24 cellular contexts compared by ENCODE assay signal in the genomic region with DNA sequence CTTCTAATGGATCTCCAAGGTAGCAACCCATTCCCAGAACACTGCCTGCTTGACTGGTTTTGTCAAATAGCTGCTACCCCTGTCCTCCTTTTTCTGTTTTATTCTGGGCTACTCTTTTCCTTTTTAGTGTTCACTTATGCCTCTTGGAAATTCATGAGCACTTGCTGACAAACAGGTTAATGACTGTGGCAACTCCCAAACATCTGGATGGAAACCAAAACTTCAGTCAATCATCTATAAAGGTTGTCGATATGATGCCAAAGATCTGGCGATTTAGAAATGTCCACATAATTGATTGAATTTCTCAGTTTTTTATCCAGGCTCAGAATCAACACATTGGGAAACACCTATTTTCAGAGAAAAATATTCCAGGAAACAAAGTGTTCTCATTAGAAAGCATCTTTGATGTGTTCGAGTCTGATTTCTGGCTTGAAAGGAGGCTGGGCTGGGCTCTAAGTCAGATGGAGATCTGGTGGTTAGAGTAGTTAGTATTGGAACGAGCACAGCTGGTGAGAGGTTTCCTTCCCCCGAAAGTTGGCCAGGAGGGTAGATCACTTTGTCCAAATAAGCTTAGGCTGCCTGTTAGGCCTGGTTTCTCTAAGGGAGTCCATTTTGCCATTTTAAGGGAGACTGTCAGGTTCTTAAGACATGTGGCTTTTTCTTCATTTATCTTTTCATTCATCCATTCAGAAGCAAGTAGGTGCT. TPM values are rescaled to one million over a fixed set of nuclear protein-coding genes. Genes with fewer than 3 reads are reported as not detected.
DNase-seq lines count a peak whose midpoint lies in the region; ATAC-seq, FAIRE-seq and TF ChIP-seq lines count a peak whose summit lies in the region.
"Had no signal": no experiment of that assay in that cellular context is flagged by ENCODE, and none has a peak within 500 bp of the region (broad histone marks: within the 10 kb centered on the region; RNA-seq: fewer than 3 reads in every experiment).

No MANE protein-coding gene starts in this region.

- DNase-seq in right lobe of liver (no peak), HepG2 (ENCODE audit: low spot score) (no peak), left lobe of liver (ENCODE audit: low spot score) (no peak), renal cortical epithelial cell (ENCODE audit: low read depth) (peak; percentile 55), hepatocyte (ENCODE audit: low spot score) (no peak), COR-L47 (lab: John Stamatoyannopoulos, UW) (no peak)
- DNase-seq: AML-193; CD4-positive, alpha-beta T cell; CD8-positive, alpha-beta T cell; DMS 273 treated with DMSO at 0.1 percent for 48 hours; DMS153; DMS53; DMS79; GF-D8 had no signal

- in situ Hi-C loops in HepG2 (cut with HindIII; ENCODE audit: extremely low pct_ligation_motif_present, low pct_unique_long_range_greater_than_20kb) = no loop called here

- peak in 3 of 4 donors; percentile 30 to 58 (median 51) for ATAC-seq in right lobe of liver
- ATAC-seq in HepG2 = no peak
- ATAC-seq in left lobe of liver = peak; percentile 36
- ATAC-seq: A549; CD8-positive, alpha-beta T cell had no signal

- WGBS in right lobe of liver (ENCODE audit: insufficient coverage, low coverage, low lambda C conversion rate, missing lambda C conversion rate) = 12% methylated on average over 5 of the region's 5 CpGs
- WGBS in HepG2 (ENCODE audit: low lambda C conversion rate) = 18% methylated on average over 4 of the region's 5 CpGs
- WGBS in hepatocyte (ENCODE audit: low lambda C conversion rate, missing lambda C conversion rate) = 81% methylated on average over 5 of the region's 5 CpGs

- no peaks in the 10 kb centered on the region for H3K9me2 ChIP-seq in hepatocyte (replicated peaks; ENCODE audit: insufficient read depth)

- TF ChIP-seq CTCF in right lobe of liver (IDR thresholded peaks at IDR 0.05) (no peak), HepG2 (CRISPR knock-in tag; IDR thresholded peaks at IDR 0.05) (no peak), hepatocyte (IDR thresholded peaks at IDR 0.05; ENCODE audit: poor library complexity) (no peak)

- no peaks in the 10 kb centered on the region for H3K79me2 ChIP-seq in HepG2 (ENCODE audit: insufficient read depth, low read length)
- H3K79me2 ChIP-seq in hepatocyte = no peaks in the 10 kb centered on the region

- H3K36me3 ChIP-seq in right lobe of liver (no peaks in the 10 kb centered on the region), HepG2 (replicated peaks in 1 of 2; ENCODE audit: control insufficient read depth in 1 of 2, insufficient read depth in 2 of 2, low read length in 2 of 2) (no peaks in the 10 kb centered on the region), hepatocyte (replicated peaks; ENCODE audit: insufficient read depth, low read depth) (no peaks in the 10 kb centered on the region)
- H3K36me3 ChIP-seq: BLaER1 treated with 17β-estradiol and CSF1 and Interleukin-3, amounts not matched to agents 10 nM and 100 nM had no signal

- TF ChIP-seq EP300 in HepG2 (IDR thresholded peaks at IDR 0.05; ENCODE audit: low read depth in 2 of 2, low read length in 2 of 2) (no peak), HepG2 (CRISPR knock-in tag; IDR thresholded peaks at IDR 0.05; ENCODE audit: borderline replicate concordance) (no peak)

- no peak for TF ChIP-seq RAD21 in HepG2 (CRISPR knock-in tag; IDR thresholded peaks at IDR 0.05)

- H2AFZ ChIP-seq in HepG2 (ENCODE audit: low read length) (no peak overlapping the region), hepatocyte (no peak overlapping the region)

- no TSS peak for BruUV-seq in HepG2 (replicated peaks; lab: Mats Ljungman, UMichigan)

- H3K9ac ChIP-seq in HepG2 (ENCODE audit: insufficient read depth, low read depth, low read length) = no peak overlapping the region
- H3K9ac ChIP-seq: BLaER1 treated with 17β-estradiol and CSF1 and Interleukin-3, amounts not matched to agents 10 nM and 100 nM had no signal

- H3K27ac ChIP-seq in right lobe of liver = no peak overlapping the region
- no peak overlapping the region for H3K27ac ChIP-seq in HepG2 (ENCODE audit: extremely low read length, insufficient read depth, low read length)
- no peak overlapping the region for H3K27ac ChIP-seq in hepatocyte
- H3K27ac ChIP-seq: 22Rv1; A549; BLaER1 treated with 17β-estradiol and CSF1 and Interleukin-3, amounts not matched to agents 10 nM and 100 nM; C4-2B had no signal

- no peaks in the 10 kb centered on the region for H3K27me3 ChIP-seq in right lobe of liver
- peaks cover 5 to 38% of the 10 kb centered on the region in 2 experiments; a peak in 4 of 5 replicates for H3K27me3 ChIP-seq in HepG2 (ENCODE audit: control insufficient read depth in 1 of 2, insufficient read depth in 2 of 2, low read length in 2 of 2)
- H3K27me3 ChIP-seq in hepatocyte = peaks cover 90% of the 10 kb centered on the region

- H3K4me2 ChIP-seq in HepG2 (ENCODE audit: low read depth, low read length) (no peak overlapping the region), hepatocyte (no peak overlapping the region)
- H3K4me2 ChIP-seq: A549; BLaER1 treated with 17β-estradiol and CSF1 and Interleukin-3, amounts not matched to agents 10 nM and 100 nM had no signal

- TF ChIP-seq POLR2A in right lobe of liver (IDR thresholded peaks at IDR 0.05) (no peak), HepG2 (IDR thresholded peaks at IDR 0.05; ENCODE audit: insufficient read depth in 1 of 2, low read depth in 2 of 2, low read length in 2 of 2) (no peak)

- FAIRE-seq in HepG2 (lab: Jason Lieb, UNC) = no peak
- FAIRE-seq: A549, G401.6, GM12891, GM19239 had no signal

- H3K4me1 ChIP-seq in right lobe of liver (peaks cover 0 to 7% (median 2%) of the 10 kb centered on the region in 4 donors), HepG2 (ENCODE audit: insufficient read depth, low read length) (no peaks in the 10 kb centered on the region), hepatocyte (ENCODE audit: insufficient read depth) (no peaks in the 10 kb centered on the region)
- H3K4me1 ChIP-seq: A549; BLaER1 treated with 17β-estradiol and CSF1 and Interleukin-3, amounts not matched to agents 10 nM and 100 nM had no signal

- H4K20me1 ChIP-seq in HepG2 (ENCODE audit: insufficient read depth, low read length) (no peaks in the 10 kb centered on the region), hepatocyte (ENCODE audit: insufficient read depth, poor library complexity, severe bottlenecking) (no peaks in the 10 kb centered on the region)
- H4K20me1 ChIP-seq: BLaER1 treated with 17β-estradiol and CSF1 and Interleukin-3, amounts not matched to agents 10 nM and 100 nM had no signal

- H3K9me3 ChIP-seq in right lobe of liver = no peaks in the 10 kb centered on the region
- H3K9me3 ChIP-seq in HepG2 (ENCODE audit: low read length) = no peaks in the 10 kb centered on the region
- no peaks in the 10 kb centered on the region for H3K9me3 ChIP-seq in hepatocyte (ENCODE audit: low read depth)
- H3K9me3 ChIP-seq: A549; BLaER1 treated with 17β-estradiol and CSF1 and Interleukin-3, amounts not matched to agents 10 nM and 100 nM had no signal

- CTCF ChIA-PET in HepG2 (lab: Yijun Ruan, JAX; ENCODE audit: low intra/inter-chr PET ratio, low total read pairs) = no interaction called here

- H3K4me3 ChIP-seq in right lobe of liver = no peak overlapping the region
- no peak overlapping the region for H3K4me3 ChIP-seq in HepG2 (replicated peaks in 1 of 3; ENCODE audit: insufficient read depth in 1 of 3, low read depth in 2 of 3, low read length in 3 of 3)
- H3K4me3 ChIP-seq in hepatocyte = no peak overlapping the region
- H3K4me3 ChIP-seq: A549; BLaER1 treated with 17β-estradiol and CSF1 and Interleukin-3, amounts not matched to agents 10 nM and 100 nM had no signal

- POLR2A ChIA-PET in HepG2 (lab: Yijun Ruan, JAX) = no interaction called here

- intact Hi-C loops in right lobe of liver (cut with DNase I) = no loop called here
- intact Hi-C loops in HepG2 (cut with micrococcal nuclease; ENCODE audit: unreplicated experiment) = no loop called here

TF ChIP-seq in HepG2, 621 proteins besides CTCF, POLR2A, EP300 and RAD21 (continues in another document):
- TF ChIP-seq ZNF101 (CRISPR knock-in tag; IDR thresholded peaks at IDR 0.05; ENCODE audit: borderline replicate concordance, low read depth) (no peak), ZNF768 (CRISPR knock-in tag; IDR thresholded peaks at IDR 0.05) (no peak)
- TF ChIP-seq, protein P1, sequence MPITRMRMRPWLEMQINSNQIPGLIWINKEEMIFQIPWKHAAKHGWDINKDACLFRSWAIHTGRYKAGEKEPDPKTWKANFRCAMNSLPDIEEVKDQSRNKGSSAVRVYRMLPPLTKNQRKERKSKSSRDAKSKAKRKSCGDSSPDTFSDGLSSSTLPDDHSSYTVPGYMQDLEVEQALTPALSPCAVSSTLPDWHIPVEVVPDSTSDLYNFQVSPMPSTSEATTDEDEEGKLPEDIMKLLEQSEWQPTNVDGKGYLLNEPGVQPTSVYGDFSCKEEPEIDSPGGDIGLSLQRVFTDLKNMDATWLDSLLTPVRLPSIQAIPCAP (CRISPR knock-in tag; IDR thresholded peaks at IDR 0.05; ENCODE audit: low read depth) = no peak

RNA-seq across cellular contexts. Expression of a gene that starts 17.8 kb away (rescaled TPM):
- total RNA-seq in right lobe of liver (under 1 TPM in 1 of 6 experiments, not detected in 5; 0.24 TPM), HepG2 (2016; rRNA removed; fragmentation: Illumina TruSeq; extraction: Trizol) (not detected in 2 replicates), left lobe of liver (0.18 TPM), renal cortical epithelial cell (2.1 and 71.3 TPM in 2 replicates), hepatocyte (not detected in 2 replicates)
- not detected in 2 replicates for total RNA-seq in HepG2 (2016; cell fraction: cytosol; rRNA removed; fragmentation: Illumina TruSeq; extraction: Trizol; ENCODE audit: low read depth)
- total RNA-seq in HepG2 (2016; cell fraction: insoluble cytoplasmic fraction; rRNA removed; fragmentation: Illumina TruSeq; extraction: Trizol) = not detected in 2 replicates
- total RNA-seq in HepG2 (2016; cell fraction: membrane; rRNA removed; fragmentation: Illumina TruSeq; extraction: Trizol) = not detected in 2 replicates
- not detected in 2 replicates for total RNA-seq in HepG2 (2016; cell fraction: nucleus; rRNA removed; fragmentation: Illumina TruSeq; extraction: Trizol)
- polyA plus RNA-seq in HepG2 (2011; rRNA removed) (not detected in 2 replicates), hepatocyte (not detected in 2 replicates)
- not detected in 2 replicates for polyA plus RNA-seq in HepG2 (2011; cell fraction: cytosol; rRNA removed)
- polyA plus RNA-seq in HepG2 (2011; cell fraction: nucleus; rRNA removed) = not detected in 2 replicates
- not detected in 2 replicates for polyA plus RNA-seq in HepG2 (2012)
- polyA plus RNA-seq in HepG2 (2016; cell fraction: cytosol; fragmentation: Illumina TruSeq; extraction: Trizol; ENCODE audit: low read depth) = not detected in 2 replicates
- not detected in 2 replicates for polyA plus RNA-seq in HepG2 (2016; cell fraction: insoluble cytoplasmic fraction; fragmentation: Illumina TruSeq; extraction: Trizol; ENCODE audit: low read depth)
- not detected in 2 replicates for polyA plus RNA-seq in HepG2 (2016; cell fraction: membrane; fragmentation: Illumina TruSeq; extraction: Trizol; ENCODE audit: low read depth)
- not detected in 2 replicates for polyA plus RNA-seq in HepG2 (2016; cell fraction: nucleus; fragmentation: Illumina TruSeq; extraction: Trizol; ENCODE audit: insufficient read depth, low read depth)
- polyA minus RNA-seq in HepG2 (2011; rRNA and poly(A)+ RNA removed; ENCODE audit: low replicate concordance) = not detected in 2 replicates
- not detected in 2 replicates for polyA minus RNA-seq in HepG2 (2011; cell fraction: cytosol; rRNA and poly(A)+ RNA removed)
- polyA minus RNA-seq in HepG2 (2011; cell fraction: nucleus; rRNA and poly(A)+ RNA removed) = not detected in 2 replicates
- total RNA-seq: A172; B cell; CD4-positive, alpha-beta T cell; CD8-positive, alpha-beta T cell had no signal
- polyA plus RNA-seq: BJ had no signal
